Comparison of ENCODE assay signal across 19 cellular contexts in the genomic region with DNA sequence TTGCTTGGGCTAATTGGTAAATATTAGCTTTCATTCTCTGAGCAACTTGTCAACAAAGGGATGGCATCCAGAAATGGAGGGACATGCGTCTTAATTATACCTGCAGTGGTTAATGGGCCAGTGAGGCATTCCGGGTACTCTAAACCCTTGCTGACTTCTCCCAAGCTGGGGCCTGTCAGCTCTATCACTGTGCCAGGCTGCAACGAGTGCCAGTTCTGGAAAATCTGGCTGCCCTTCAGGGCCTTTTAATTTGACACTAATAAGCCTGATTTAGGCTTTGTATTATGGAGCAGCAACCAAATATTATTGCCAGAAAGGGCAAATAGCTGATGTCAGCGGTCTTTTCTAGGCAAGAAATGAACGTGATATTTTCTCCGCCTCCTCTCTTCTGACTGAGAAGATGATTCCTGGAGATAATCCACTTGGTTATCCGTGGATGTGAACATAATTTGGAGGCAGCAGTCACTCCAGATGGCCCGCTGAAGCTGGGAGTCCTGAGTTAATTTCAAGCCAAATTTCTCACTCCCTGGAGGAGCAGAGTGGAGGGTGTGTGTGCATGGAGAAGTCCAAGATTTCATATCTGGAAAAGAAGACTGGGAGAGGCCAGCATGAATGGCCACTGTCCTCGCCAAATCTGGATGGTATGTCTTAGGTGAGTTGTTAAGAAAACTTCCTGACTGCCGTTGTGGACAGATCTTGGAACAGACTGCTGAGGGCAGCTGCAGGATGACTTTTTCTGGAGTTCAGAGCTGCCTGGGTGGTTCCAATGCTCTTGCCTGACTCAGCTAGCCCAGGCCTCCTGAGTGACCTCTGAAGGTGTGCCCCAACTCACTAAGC.
DNase-seq lines count a peak whose midpoint lies in the region; ATAC-seq and TF ChIP-seq lines count a peak whose summit lies in the region.
"Had no signal": no experiment of that assay in that cellular context is flagged by ENCODE, and none has a peak within 500 bp of the region (broad histone marks: within the 10 kb centered on the region; RNA-seq: fewer than 3 reads in every experiment).

No MANE protein-coding gene starts in this region.

- no peak for TF ChIP-seq CTCF in fibroblast of pulmonary artery (IDR thresholded peaks at IDR 0.05; ENCODE audit: low read length, missing control alignments)

- peak; percentile 29 for DNase-seq in NCI-H1105 treated with DMSO at 0.1 percent for 48 hours (lab: John Stamatoyannopoulos, UW)
- DNase-seq in NCI-H1105 (lab: John Stamatoyannopoulos, UW): no peak
- DNase-seq in NCI-H524 (lab: John Stamatoyannopoulos, UW): peak; percentile 45 to 78
- peak; percentile 25 for DNase-seq in fibroblast of pulmonary artery (ENCODE audit: low read depth)
- DNase-seq in pons (ENCODE audit: low spot score): peak; percentile 10
- no peak for DNase-seq in NOMO-1 treated with dmso at 0.1 percent for 144 hours (lab: John Stamatoyannopoulos, UW; ENCODE audit: unreplicated experiment)
- DNase-seq in SKM-1 treated with dmso at 0.1 percent for 144 hours (lab: John Stamatoyannopoulos, UW; ENCODE audit: unreplicated experiment): no peak
- DNase-seq: activated CD4-positive, alpha-beta T cell treated with anti-CD3 and anti-CD28 coated beads, Interleukin-2, amount 50 U/mL, for 1 hour; activated naive CD4-positive, alpha-beta T cell treated with anti-CD3 and anti-CD28 coated beads for 36 hours; activated T-cell treated with anti-CD3 and anti-CD28 coated beads for 4 hours; cortex of kidney; DMS79 treated with DMSO at 0.1 percent for 48 hours; NCI-H187 treated with DMSO at 0.1 percent for 48 hours; nephron progenitor cell; stimulated activated naive CD4-positive, alpha-beta T cell; SW 1271 had no signal

- no peak for ATAC-seq in GM19397 (IDR thresholded peaks at IDR 0.05; ENCODE audit: unreplicated experiment)
- ATAC-seq: HCT116 had no signal

- no peak overlapping the region for H3K4me3 ChIP-seq in fibroblast of pulmonary artery (replicated peaks; ENCODE audit: low read depth, low read length)
- H3K4me3 ChIP-seq: ascending aorta had no signal

Comparison
In these comparisons a context has a peak if more than half of its experiments do, and no peak if none do; other contexts are left out.
1. DNase-seq: peak in NCI-H1105 treated with DMSO at 0.1 percent for 48 hours (single experiment), NCI-H524 (2 of 2), fibroblast of pulmonary artery (single experiment) and pons (single experiment); none in NCI-H1105 (single experiment), NOMO-1 treated with dmso at 0.1 percent for 144 hours (single experiment) and SKM-1 treated with dmso at 0.1 percent for 144 hours (single experiment).